ENCODE assay signal across 1 cellular context in the genomic region with DNA sequence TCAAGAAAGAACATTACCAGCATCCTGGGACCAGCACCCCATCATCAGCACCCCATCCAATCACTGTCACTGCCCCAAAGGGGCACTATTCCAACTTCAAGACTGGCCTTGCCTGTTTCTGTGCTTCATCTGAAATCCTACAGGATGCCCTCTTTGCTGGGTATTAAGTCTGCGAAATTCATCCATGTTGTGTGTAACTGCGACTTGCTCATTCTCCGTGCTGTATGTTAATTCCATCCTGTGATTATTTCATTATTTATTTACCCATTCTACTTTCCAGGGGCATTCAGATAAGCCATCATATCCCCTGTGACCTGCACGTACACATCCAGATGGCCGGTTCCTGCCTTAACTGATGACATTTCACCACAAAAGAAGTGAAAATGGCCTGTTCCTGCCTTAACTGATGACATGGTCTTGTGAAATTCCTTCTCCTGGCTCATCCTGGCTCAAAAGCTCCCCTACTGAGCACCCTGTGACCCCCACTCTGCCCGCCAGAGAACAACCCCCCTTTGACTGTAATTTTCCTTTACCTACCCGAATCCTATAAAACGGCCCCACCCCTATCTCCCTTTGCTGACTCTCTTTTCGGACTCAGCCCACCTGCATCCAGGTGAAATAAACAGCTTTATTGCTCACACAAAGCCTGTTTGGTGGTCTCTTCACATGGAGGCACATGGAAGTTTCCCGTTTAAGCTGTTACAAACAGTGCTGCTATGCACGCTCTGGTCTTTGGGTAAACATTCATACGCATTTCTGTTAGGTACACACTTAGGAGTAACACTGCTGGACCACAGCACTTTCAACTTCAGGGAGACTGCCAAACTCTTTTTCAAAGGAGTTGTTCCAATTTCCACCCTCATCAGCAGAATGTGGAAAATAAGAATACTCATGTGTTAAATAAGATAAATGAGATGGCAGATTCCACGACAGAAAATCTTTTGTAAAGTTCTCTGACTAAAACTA.
A peak's percentile ranks its signal among the peaks of the same experiment; 100 is the strongest.
TF ChIP-seq lines count a peak whose summit lies in the region.
"Not testable (repeated sequence)": the region's sequence is repeated elsewhere in the genome, so short reads cannot be mapped to it uniquely, and the experiment has no call there.

No MANE protein-coding gene starts in this region.

TF ChIP-seq in A549, 52 proteins besides CTCF, POLR2A, EP300 and RAD21:
- TF ChIP-seq HOXB5 (CRISPR knock-in tag; IDR thresholded peaks at IDR 0.05) (peak; percentile 75), HOXA7 (CRISPR knock-in tag; IDR thresholded peaks at IDR 0.05) (0 out of 2 replicates have a peak, but pooled peaks have one; percentile 67), FOSL2 (CRISPR knock-in tag; IDR thresholded peaks at IDR 0.05) (0 out of 2 replicates have a peak, but pooled peaks have one; percentile 14), FOSB (CRISPR knock-in tag; IDR thresholded peaks at IDR 0.05) (peak; percentile 13; the same call in 1 of the 2 replicates), MAFK (IDR thresholded peaks at IDR 0.05; ENCODE audit: partially characterized antibody) (peak; percentile 87), HOXB13 (CRISPR knock-in tag; IDR thresholded peaks at IDR 0.05; ENCODE audit: low read depth) (peak; percentile 90), EHF (CRISPR knock-in tag; IDR thresholded peaks at IDR 0.05) (peak; percentile 86; the same call in 1 of the 2 replicates), JUN (IDR thresholded peaks at IDR 0.05) (peak in 1 of 2 experiments; percentile 54; a peak in 2 of 5 replicates), FOXS1 (CRISPR knock-in tag; IDR thresholded peaks at IDR 0.05) (0 out of 2 replicates have a peak, but pooled peaks have one; percentile 71), TFCP2L1 (CRISPR knock-in tag; IDR thresholded peaks at IDR 0.05) (peak; percentile 52; the same call in 1 of the 2 replicates), ZNF302 (CRISPR knock-in tag; IDR thresholded peaks at IDR 0.05) (peak; percentile 67; the same call in 1 of the 2 replicates), GATA3 (IDR thresholded peaks at IDR 0.05; ENCODE audit: borderline replicate concordance) (peak; percentile 29; the same call in 1 of the 2 replicates), RARB (CRISPR knock-in tag; IDR thresholded peaks at IDR 0.05) (0 out of 2 replicates have a peak, but pooled peaks have one; percentile 26)
- TF ChIP-seq FOSL2 (IDR thresholded peaks at IDR 0.05), result not testable (repeated sequence)
- TF ChIP-seq, protein P1, sequence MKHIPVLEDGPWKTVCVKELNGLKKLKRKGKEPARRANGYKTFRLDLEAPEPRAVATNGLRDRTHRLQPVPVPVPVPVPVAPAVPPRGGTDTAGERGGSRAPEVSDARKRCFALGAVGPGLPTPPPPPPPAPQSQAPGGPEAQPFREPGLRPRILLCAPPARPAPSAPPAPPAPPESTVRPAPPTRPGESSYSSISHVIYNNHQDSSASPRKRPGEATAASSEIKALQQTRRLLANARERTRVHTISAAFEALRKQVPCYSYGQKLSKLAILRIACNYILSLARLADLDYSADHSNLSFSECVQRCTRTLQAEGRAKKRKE (CRISPR knock-in tag; IDR thresholded peaks at IDR 0.05; ENCODE audit: low read depth), result peak; percentile 28; the same call in 1 of the 2 replicates
- TF ChIP-seq, protein P2, sequence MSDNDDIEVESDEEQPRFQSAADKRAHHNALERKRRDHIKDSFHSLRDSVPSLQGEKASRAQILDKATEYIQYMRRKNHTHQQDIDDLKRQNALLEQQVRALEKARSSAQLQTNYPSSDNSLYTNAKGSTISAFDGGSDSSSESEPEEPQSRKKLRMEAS (IDR thresholded peaks at IDR 0.05), result peak; percentile 29; the same call in 1 of the 2 replicates
